8 cellular contexts compared by ENCODE assay signal in genomic region chr1:18100493-18101063, GRCh38. TPM values are rescaled to one million over a fixed set of nuclear protein-coding genes. Genes with fewer than 3 reads are reported as not detected.
A peak's percentile ranks its signal among the peaks of the same experiment; 100 is the strongest.
DNase-seq lines count a peak whose midpoint lies in the region; ATAC-seq and TF ChIP-seq lines count a peak whose summit lies in the region.

No MANE protein-coding gene starts in this region.

- TF ChIP-seq POLR2A in vagina (IDR thresholded peaks at IDR 0.05): no peak

- no peak overlapping the region for H3K4me3 ChIP-seq in GM23338
- no peak overlapping the region for H3K4me3 ChIP-seq in neural cell (ENCODE audit: low read length)
- no peak overlapping the region for H3K4me3 ChIP-seq in vagina

- H3K36me3 ChIP-seq in GM23338 (ENCODE audit: insufficient read depth) (no peaks in the 10 kb centered on the region), neural cell (ENCODE audit: insufficient read depth, low read length) (no peaks in the 10 kb centered on the region), vagina (no peaks in the 10 kb centered on the region)

- intact Hi-C loops in vagina (cut with DNase I): no loop called here

- H2AFZ ChIP-seq in GM23338 (no peak overlapping the region), neural cell (ENCODE audit: low read depth, low read length) (no peak overlapping the region)

- H3K9me2 ChIP-seq in GM23338 (ENCODE audit: insufficient read depth) (no peaks in the 10 kb centered on the region), neural cell (ENCODE audit: insufficient read depth, low read length) (no peaks in the 10 kb centered on the region)

- TF ChIP-seq EP300 in neural cell (conservative IDR thresholded peaks at IDR 0.05; ENCODE audit: poor library complexity, severe bottlenecking): no peak

- H3K27me3 ChIP-seq in GM23338 (ENCODE audit: insufficient read depth) (peaks cover 17% of the 10 kb centered on the region; the same call in 1 of the 2 replicates), neural cell (ENCODE audit: insufficient read depth, low read depth, low read length) (no peaks in the 10 kb centered on the region), vagina (no peaks in the 10 kb centered on the region)

- no peak overlapping the region for H3K27ac Mint-ChIP-seq in GM23338

- H3F3A ChIP-seq in GM23338 (replicated peaks; ENCODE audit: low read depth): 0 out of 2 replicates have a peak, but pooled peaks cover 10% of the 10 kb centered on the region
- H3F3A ChIP-seq in neural cell (ENCODE audit: insufficient read depth, low read length, poor library complexity, severe bottlenecking): no peaks in the 10 kb centered on the region

- TF ChIP-seq CTCF in GM23338 (conservative IDR thresholded peaks at IDR 0.05; ENCODE audit: low read depth in 2 of 2) (peak; percentile 87 to 92), neural cell (IDR thresholded peaks at IDR 0.05; ENCODE audit: poor library complexity, severe bottlenecking) (peak; percentile 87), vagina (IDR thresholded peaks at IDR 0.05) (peak; percentile 32 to 52 (median 45))

- no peaks in the 10 kb centered on the region for H3K79me2 ChIP-seq in GM23338 (replicated peaks; ENCODE audit: insufficient read depth)
- no peaks in the 10 kb centered on the region for H3K79me2 ChIP-seq in neural cell (replicated peaks; ENCODE audit: insufficient read depth, low read length)

- H3K4me1 Mint-ChIP-seq in GM23338: peaks cover 5% of the 10 kb centered on the region; the same call in 2 of the 3 replicates

- H3K9me3 ChIP-seq in neural cell (ENCODE audit: low read length): no peaks in the 10 kb centered on the region
- no peaks in the 10 kb centered on the region for H3K9me3 ChIP-seq in vagina

- H3K9ac ChIP-seq in neural cell (ENCODE audit: low read length): no peak overlapping the region

- peaks cover 3% of the 10 kb centered on the region for H3K9me3 Mint-ChIP-seq in GM23338

- no peak overlapping the region for H3K4me3 Mint-ChIP-seq in GM23338

- peaks cover 2% of the 10 kb centered on the region; the same call in 2 of the 3 replicates for H3K36me3 Mint-ChIP-seq in GM23338 (ENCODE audit: low read depth)

- no peak overlapping the region for H3K27ac ChIP-seq in GM23338 (ENCODE audit: low read depth)
- H3K27ac ChIP-seq in neural cell (ENCODE audit: low read length): no peak overlapping the region
- H3K27ac ChIP-seq in vagina: no peak overlapping the region

- H3K27me3 Mint-ChIP-seq in GM23338 (ENCODE audit: insufficient read depth, low read depth, poor library complexity): peaks cover 16% of the 10 kb centered on the region

- peak; percentile 88 for TF ChIP-seq RAD21 in neural cell (conservative IDR thresholded peaks at IDR 0.05)

- peak; percentile 73 for ATAC-seq in GM23338
- no peak for ATAC-seq in GM21529 (IDR thresholded peaks at IDR 0.05; ENCODE audit: unreplicated experiment)

- DNase-seq in C1 segment of cervical spinal cord (lab: John Stamatoyannopoulos, UW): peak in 12 of 14 donors; percentile 7 to 64 (median 18)
- DNase-seq in GM23338 (ENCODE audit: low spot score): peak; percentile 83
- peak; percentile 38 for DNase-seq in NCI-H460 (ENCODE audit: extremely low read depth, low read depth)
- peak; percentile 71 for DNase-seq in activated CD8-positive, alpha-beta memory T cell treated with anti-CD3 and anti-CD28 coated beads for 24 hours
- peak; percentile 78 for DNase-seq in fibroblast of peridontal ligament (ENCODE audit: extremely low read depth)
- DNase-seq in vagina (ENCODE audit: extremely low spot score in 2 of 2): no peak

- H3K4me1 ChIP-seq in GM23338 (ENCODE audit: insufficient read depth) (0 out of 2 replicates have a peak, but pooled peaks cover 3% of the 10 kb centered on the region), vagina (no peaks in the 10 kb centered on the region)

- H4K20me1 ChIP-seq in GM23338 (replicated peaks; ENCODE audit: insufficient read depth): no peaks in the 10 kb centered on the region
- H4K20me1 ChIP-seq in neural cell (ENCODE audit: insufficient read depth): no peaks in the 10 kb centered on the region

- no peak overlapping the region for H3K4me2 ChIP-seq in GM23338
- no peak overlapping the region for H3K4me2 ChIP-seq in neural cell (ENCODE audit: low read length)

TF ChIP-seq in GM23338, 12 proteins besides CTCF, POLR2A, EP300 and RAD21 (continues in another document):
- TF ChIP-seq STAT1 (IDR thresholded peaks at IDR 0.05; ENCODE audit: unreplicated experiment) (no peak), EZH2phosphoT487 (IDR thresholded peaks at IDR 0.05; ENCODE audit: unreplicated experiment) (no peak), NANOG (IDR thresholded peaks at IDR 0.05; ENCODE audit: borderline replicate concordance) (no peak), POLR2AphosphoS5 (IDR thresholded peaks at IDR 0.05; ENCODE audit: low read depth) (no peak), CREB1 (CRISPR knock-in tag; IDR thresholded peaks at IDR 0.05; ENCODE audit: low read depth) (no peak), ETS1 (IDR thresholded peaks at IDR 0.05) (no peak), ZNF331 (CRISPR knock-in tag; IDR thresholded peaks at IDR 0.05; ENCODE audit: low read depth) (no peak), EZH2 (IDR thresholded peaks at IDR 0.05; ENCODE audit: low read depth, unreplicated experiment) (no peak)

TF ChIP-seq in neural cell, 6 proteins besides CTCF, POLR2A, EP300 and RAD21:
- TF ChIP-seq SMC3 (conservative IDR thresholded peaks at IDR 0.05; ENCODE audit: poor library complexity) (peak; percentile 94), REST (IDR thresholded peaks at IDR 0.05; ENCODE audit: borderline replicate concordance) (no peak), MXI1 (conservative IDR thresholded peaks at IDR 0.05; ENCODE audit: poor library complexity, severe bottlenecking) (no peak)
TF ChIP-seq in neural cell: peak in this region for 1.

RNA-seq across cellular contexts. Expression of gene IGSF21, which starts 7.0 kb away (rescaled TPM):
- total RNA-seq in GM23338 (2014; rRNA removed; shearing (Covaris generic)): 15.6 and 17.9 TPM in 2 replicates
- polyA plus RNA-seq in GM23338 (2016; fragmentation: Nextera tagmentation; extraction: Ambion mirVana) (14.5 and 15.7 TPM in 2 replicates), neural cell (2.2 and 2.4 TPM in 2 replicates)
- total RNA-seq in NCI-H460 (2014; rRNA removed; shearing (Covaris generic)): 0.12 TPM in 1 of 2 replicates, not detected in the other
- not detected in 2 replicates for polyA plus RNA-seq in NCI-H460 (2014; cell fraction: nucleus; rRNA removed)
- polyA minus RNA-seq in neural cell: 3.6 and 3.7 TPM in 2 replicates
- total RNA-seq in vagina: 3.2 TPM

Comparison
In these comparisons a context has a peak if more than half of its experiments do, and no peak if none do; other contexts are left out.
1. DNase-seq: peak in C1 segment of cervical spinal cord (12 of 14), GM23338 (single experiment), NCI-H460 (single experiment), activated CD8-positive, alpha-beta memory T cell treated with anti-CD3 and anti-CD28 coated beads for 24 hours (single experiment) and fibroblast of peridontal ligament (single experiment); none in vagina (0 of 2).
2. Peak in every context shown above with its lines, with median percentiles within 50 percentile points of each other: CTCF ChIP-seq.